ENCODE assay signal across 1 cellular context in genomic region chr14:51258280-51258679, GRCh38.
TF ChIP-seq lines count a peak whose summit lies in the region.

No MANE protein-coding gene starts in this region.

TF ChIP-seq in HEK293, 187 proteins besides CTCF, POLR2A, EP300 and RAD21 (continued from another document):
- TF ChIP-seq ZSCAN5A (tag by site-specific recombination; IDR thresholded peaks at IDR 0.05) (no peak), ZBTB49 (tag by site-specific recombination; IDR thresholded peaks at IDR 0.05; ENCODE audit: low read depth) (no peak), ZNF501 (tag by site-specific recombination; IDR thresholded peaks at IDR 0.05) (no peak), ZNF548 (tag by site-specific recombination; IDR thresholded peaks at IDR 0.05) (no peak)
